Comparison of ENCODE assay signal across 2 cellular contexts in the genomic region with DNA sequence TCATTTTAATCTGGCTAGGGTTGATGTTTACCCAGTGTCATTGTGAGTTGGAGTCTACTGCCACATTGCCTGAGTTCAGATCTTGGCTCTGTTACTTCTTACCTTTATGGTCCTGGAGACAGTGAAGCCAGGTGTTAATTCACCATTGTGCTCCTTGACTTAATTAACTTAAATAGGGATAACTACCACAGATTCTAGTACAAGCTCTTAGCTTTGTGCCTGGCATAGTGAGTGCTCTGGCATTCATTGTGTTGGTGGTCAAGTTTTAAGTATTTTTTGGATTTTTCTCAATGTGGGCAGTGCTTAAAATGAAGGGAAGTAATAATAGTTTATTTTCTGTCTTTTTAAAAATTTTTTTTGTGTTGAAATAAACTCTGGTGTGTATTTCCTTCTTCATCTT.
TF ChIP-seq lines count a peak whose summit lies in the region.

No MANE protein-coding gene starts in this region.

TF ChIP-seq in A549, 52 proteins besides CTCF, POLR2A, EP300 and RAD21:
- TF ChIP-seq POLR2AphosphoS2 (conservative IDR thresholded peaks at IDR 0.05; ENCODE audit: low read length), result no peak
- no peak for TF ChIP-seq EHF (CRISPR knock-in tag; IDR thresholded peaks at IDR 0.05)
- no peak for TF ChIP-seq FOXS1 (CRISPR knock-in tag; IDR thresholded peaks at IDR 0.05)
- TF ChIP-seq EHMT2 (IDR thresholded peaks at IDR 0.05; ENCODE audit: low read depth), result no peak
- TF ChIP-seq PHF8 (IDR thresholded peaks at IDR 0.05; ENCODE audit: borderline replicate concordance, low read depth), result no peak
- no peak for TF ChIP-seq TP53 (CRISPR knock-in tag; IDR thresholded peaks at IDR 0.05)
- TF ChIP-seq CHD4 (IDR thresholded peaks at IDR 0.05; ENCODE audit: borderline replicate concordance), result no peak
- TF ChIP-seq RCOR1 (IDR thresholded peaks at IDR 0.05; ENCODE audit: low read depth, low read length), result no peak
- TF ChIP-seq, protein P1, sequence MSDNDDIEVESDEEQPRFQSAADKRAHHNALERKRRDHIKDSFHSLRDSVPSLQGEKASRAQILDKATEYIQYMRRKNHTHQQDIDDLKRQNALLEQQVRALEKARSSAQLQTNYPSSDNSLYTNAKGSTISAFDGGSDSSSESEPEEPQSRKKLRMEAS (IDR thresholded peaks at IDR 0.05), result no peak
- no peak for TF ChIP-seq KDM5A (IDR thresholded peaks at IDR 0.05)
- no peak for TF ChIP-seq ZFP36 (IDR thresholded peaks at IDR 0.05; ENCODE audit: borderline replicate concordance, partially characterized antibody)
- no peak for TF ChIP-seq NR3C1 (IDR thresholded peaks at IDR 0.05)
- no peak for TF ChIP-seq ZNF302 (CRISPR knock-in tag; IDR thresholded peaks at IDR 0.05)
- no peak for TF ChIP-seq FOSB (CRISPR knock-in tag; IDR thresholded peaks at IDR 0.05)
- no peak for TF ChIP-seq HEYL (CRISPR knock-in tag; IDR thresholded peaks at IDR 0.05)
- no peak for TF ChIP-seq TFCP2L1 (CRISPR knock-in tag; IDR thresholded peaks at IDR 0.05)
- TF ChIP-seq BCL3 (IDR thresholded peaks at IDR 0.05), result no peak
- TF ChIP-seq, protein P2, sequence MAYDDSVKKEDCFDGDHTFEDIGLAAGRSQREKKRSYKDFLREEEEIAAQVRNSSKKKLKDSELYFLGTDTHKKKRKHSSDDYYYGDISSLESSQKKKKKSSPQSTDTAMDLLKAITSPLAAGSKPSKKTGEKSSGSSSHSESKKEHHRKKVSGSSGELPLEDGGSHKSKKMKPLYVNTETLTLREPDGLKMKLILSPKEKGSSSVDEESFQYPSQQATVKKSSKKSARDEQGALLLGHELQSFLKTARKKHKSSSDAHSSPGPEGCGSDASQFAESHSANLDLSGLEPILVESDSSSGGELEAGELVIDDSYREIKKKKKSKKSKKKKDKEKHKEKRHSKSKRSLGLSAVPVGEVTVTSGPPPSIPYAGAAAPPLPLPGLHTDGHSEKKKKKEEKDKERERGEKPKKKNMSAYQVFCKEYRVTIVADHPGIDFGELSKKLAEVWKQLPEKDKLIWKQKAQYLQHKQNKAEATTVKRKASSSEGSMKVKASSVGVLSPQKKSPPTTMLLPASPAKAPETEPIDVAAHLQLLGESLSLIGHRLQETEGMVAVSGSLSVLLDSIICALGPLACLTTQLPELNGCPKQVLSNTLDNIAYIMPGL (CRISPR knock-in tag; IDR thresholded peaks at IDR 0.05; ENCODE audit: borderline replicate concordance), result no peak
- no peak for TF ChIP-seq CHD2 (IDR thresholded peaks at IDR 0.05; ENCODE audit: low read length, partially characterized antibody)
- no peak for TF ChIP-seq FOSL2 (IDR thresholded peaks at IDR 0.05)
- TF ChIP-seq FOSL2 (CRISPR knock-in tag; IDR thresholded peaks at IDR 0.05), result no peak

TF ChIP-seq in GM23338, 12 proteins besides CTCF, POLR2A, EP300 and RAD21:
- TF ChIP-seq ZNF462 (CRISPR knock-in tag; IDR thresholded peaks at IDR 0.05), result no peak
- TF ChIP-seq NANOG (IDR thresholded peaks at IDR 0.05; ENCODE audit: borderline replicate concordance), result no peak
- TF ChIP-seq ZNF331 (CRISPR knock-in tag; IDR thresholded peaks at IDR 0.05; ENCODE audit: low read depth), result no peak
- no peak for TF ChIP-seq STAT1 (IDR thresholded peaks at IDR 0.05; ENCODE audit: unreplicated experiment)
- no peak for TF ChIP-seq EZH2 (IDR thresholded peaks at IDR 0.05; ENCODE audit: low read depth, unreplicated experiment)
- TF ChIP-seq ZNF114 (CRISPR knock-in tag; IDR thresholded peaks at IDR 0.05), result no peak
TF ChIP-seq in GM23338: peak in this region for 0.
